Comparison of ENCODE assay signal across 12 cellular contexts in genomic region chr2:85741211-85741610, GRCh38. TPM values are rescaled to one million over a fixed set of nuclear protein-coding genes. Genes with fewer than 3 reads are reported as not detected.
A peak's percentile ranks its signal among the peaks of the same experiment; 100 is the strongest.
DNase-seq lines count a peak whose midpoint lies in the region; ATAC-seq and TF ChIP-seq lines count a peak whose summit lies in the region.
"Had no signal": no experiment of that assay in that cellular context is flagged by ENCODE, and none has a peak within 500 bp of the region (broad histone marks: within the 10 kb centered on the region; RNA-seq: fewer than 3 reads in every experiment).

No MANE protein-coding gene starts in this region.

- H2AFZ ChIP-seq in OCI-LY7 (ENCODE audit: low read length) = no peak overlapping the region

- H3K79me2 ChIP-seq in OCI-LY7 (ENCODE audit: insufficient read depth, low read depth, low read length) = no peaks in the 10 kb centered on the region

- POLR2A ChIA-PET in OCI-LY7 (lab: Charles Lee) = interaction anchor here (0.5 to 1.0 kb wide), 2 partner anchors 61 to 355 kb away, joined by 3 to 4 read pairs; no protein-coding TSS in a partner anchor

- DNase-seq in globus pallidus (ENCODE audit: low spot score) = peak; percentile 62
- no peak for DNase-seq in neural crest cell (ENCODE audit: low read depth, low spot score)
- DNase-seq in tibial nerve (ENCODE audit: low spot score in 2 of 2) = no peak
- DNase-seq in OCI-LY7 (ENCODE audit: low spot score) = no peak
- no peak for DNase-seq in NCI-H187 (lab: John Stamatoyannopoulos, UW)
- DNase-seq: activated CD4-positive, alpha-beta T cell treated with anti-CD3 and anti-CD28 coated beads for 1 hour; activated gamma-delta T cell treated with Interleukin-2 at 50 U/mL for 16 hours; COR-L47; NCI-H2227 treated with DMSO at 0.1 percent for 48 hours had no signal

- H3K36me3 ChIP-seq in tibial nerve (no peaks in the 10 kb centered on the region), OCI-LY7 (ENCODE audit: insufficient read depth, low read length) (no peaks in the 10 kb centered on the region)

- CTCF ChIA-PET in OCI-LY7 (lab: Charles Lee; ENCODE audit: unreplicated experiment) = interaction anchor here (0.8 kb wide), 1 partner anchor 86 kb away, joined by 3 read pairs; no protein-coding TSS in a partner anchor

- no peaks in the 10 kb centered on the region for H3K36me3 Mint-ChIP-seq in neural crest cell (ENCODE audit: low read depth)

- 61 to 72% methylated on average over 7 to 8 of the region's 8 CpGs for WGBS in tibial nerve, 2 donors

- H3K27ac ChIP-seq in VCaP (peak overlapping the region; percentile 95), tibial nerve (peak overlapping the region; percentile 83 to 96 (median 94)), OCI-LY7 (ENCODE audit: low read depth, low read length, poor library complexity, severe bottlenecking) (no peak overlapping the region)

- no peak overlapping the region for H3K4me3 ChIP-seq in tibial nerve
- H3K4me3 ChIP-seq in OCI-LY7 (ENCODE audit: low read depth, low read length, poor library complexity, severe bottlenecking) = no peak overlapping the region

- peak overlapping the region; percentile 74 for H3K4me3 Mint-ChIP-seq in neural crest cell

- H3K4me1 ChIP-seq in tibial nerve (peaks cover 19 to 87% (median 56%) of the 10 kb centered on the region in 4 donors), OCI-LY7 (ENCODE audit: insufficient read depth, low read length, poor library complexity, severe bottlenecking) (no peaks in the 10 kb centered on the region)

- no TSS peak for BruUV-seq in OCI-LY7 (replicated peaks; lab: Mats Ljungman, UMichigan)

- TF ChIP-seq EP300 in tibial nerve (IDR thresholded peaks at IDR 0.05) = no peak

- H3K4me2 ChIP-seq in OCI-LY7 (ENCODE audit: low read length) = no peak overlapping the region

- H3K9me3 ChIP-seq in tibial nerve (no peaks in the 10 kb centered on the region), OCI-LY7 (ENCODE audit: low read length) (no peaks in the 10 kb centered on the region)

- no peaks in the 10 kb centered on the region for H4K20me1 ChIP-seq in OCI-LY7 (ENCODE audit: insufficient read depth, low read length)

- no peak for TF ChIP-seq CTCF in VCaP (conservative IDR thresholded peaks at IDR 0.05)
- no peak for TF ChIP-seq CTCF in neural crest cell (conservative IDR thresholded peaks at IDR 0.05)
- no peak for TF ChIP-seq CTCF in tibial nerve (IDR thresholded peaks at IDR 0.05)
- no peak for TF ChIP-seq CTCF in OCI-LY7 (conservative IDR thresholded peaks at IDR 0.05; ENCODE audit: low read length)

- H3K27me3 Mint-ChIP-seq in neural crest cell (ENCODE audit: low read depth) = peaks cover 10% of the 10 kb centered on the region

- no peak for ATAC-seq in HG02798 (IDR thresholded peaks at IDR 0.05; ENCODE audit: poor library complexity, unreplicated experiment)
- no peak for ATAC-seq in HG03565 (IDR thresholded peaks at IDR 0.05; ENCODE audit: unreplicated experiment)

- H3K4me1 Mint-ChIP-seq in neural crest cell = peaks cover 67% of the 10 kb centered on the region

- no peaks in the 10 kb centered on the region for H3K9me2 ChIP-seq in OCI-LY7 (ENCODE audit: insufficient read depth, low read length)

- intact Hi-C loops in OCI-LY7 (cut with micrococcal nuclease; ENCODE audit: unreplicated experiment) = no loop called here

- TF ChIP-seq POLR2A in tibial nerve (IDR thresholded peaks at IDR 0.05) = no peak

- H3K27ac Mint-ChIP-seq in neural crest cell (ENCODE audit: unreplicated experiment) = peak overlapping the region; percentile 84

- no peaks in the 10 kb centered on the region for H3K9me3 Mint-ChIP-seq in neural crest cell

- H3K27me3 ChIP-seq in tibial nerve = no peaks in the 10 kb centered on the region

RNA-seq across cellular contexts. Expression of gene ATOH8, which starts 12.6 kb away (rescaled TPM):
- total RNA-seq in neural crest cell (6.9 and 7.7 TPM in 2 replicates), tibial nerve (100 to 1,000 TPM in 3 of 4 donors, 10 to 100 TPM in 1; 98.0 to 170 (median 119) TPM), OCI-LY7 (2022) (not detected in 2 replicates)
- 0.44 TPM in 1 of 2 replicates, not detected in the other for total RNA-seq in OCI-LY7 (2014; rRNA removed; shearing (Covaris generic))

RNA-seq across cellular contexts. Expression of gene GNLY, which starts 47.1 kb away (rescaled TPM):
- not detected in 2 replicates for total RNA-seq in neural crest cell
- total RNA-seq in tibial nerve = 1 to 10 TPM in 1 of 4 donors, under 1 TPM in 2, not detected in 1; 0.63 to 4.2 (median 0.98) TPM
- total RNA-seq in OCI-LY7 (2014; rRNA removed; shearing (Covaris generic)) = not detected in 2 replicates
- total RNA-seq in OCI-LY7 (2022) = not detected in 2 replicates

Comparison
In these comparisons a context has a peak if more than half of its experiments do, and no peak if none do; other contexts are left out.
1. RNA of gene ATOH8, which starts 12.6 kb away (total RNA-seq): 98.0 to 170 TPM in tibial nerve; 6.9 to 7.7 TPM in neural crest cell and 0.44 TPM in OCI-LY7; every median in the first group is over 10 times any median in the second.